In the genomic region with DNA sequence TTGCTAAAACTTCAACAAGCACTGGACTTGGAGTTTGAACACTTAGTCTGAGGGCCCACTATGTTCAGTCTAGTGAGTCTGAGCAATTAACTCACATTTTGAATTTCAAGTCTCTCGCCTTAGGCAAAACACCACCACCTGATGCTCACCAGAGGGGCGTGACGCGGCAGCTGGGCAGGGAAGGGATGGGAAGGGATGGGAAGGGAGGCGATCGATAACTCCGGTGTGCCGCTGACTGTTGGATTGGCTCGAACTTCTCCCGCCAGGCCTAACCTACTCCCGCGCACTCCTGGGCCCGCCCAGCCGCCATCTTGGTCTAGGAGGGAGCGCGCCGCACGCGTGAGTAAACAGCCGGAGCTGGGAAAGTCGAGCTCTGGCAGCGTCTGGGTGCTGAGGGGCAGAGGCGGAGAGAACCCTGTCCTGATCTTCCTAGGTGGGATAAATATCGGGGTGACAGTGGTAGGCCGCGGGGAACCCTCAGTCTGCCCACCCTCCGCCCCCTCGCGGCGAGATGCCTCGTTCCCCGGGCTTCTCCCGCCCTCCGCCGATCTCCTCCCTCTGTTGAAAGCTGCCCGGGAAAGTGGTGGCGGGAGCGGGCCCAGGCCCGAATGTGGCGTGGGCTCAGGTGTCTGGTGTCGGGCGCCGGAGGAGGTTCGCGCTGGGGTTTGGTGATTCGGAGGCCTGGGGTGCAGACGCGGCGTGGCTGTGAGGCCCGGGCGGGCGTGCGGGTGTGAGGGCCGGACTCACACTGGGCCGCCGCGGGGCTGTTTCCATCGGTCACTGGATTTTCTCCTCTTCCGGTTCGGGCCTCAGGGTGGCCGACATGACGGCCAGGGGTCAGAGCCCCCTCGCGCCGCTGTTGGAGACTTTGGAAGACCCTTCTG, we compare ENCODE assay signal across 1 cellular context.
TF ChIP-seq lines count a peak whose summit lies in the region.

A gene with protein sequence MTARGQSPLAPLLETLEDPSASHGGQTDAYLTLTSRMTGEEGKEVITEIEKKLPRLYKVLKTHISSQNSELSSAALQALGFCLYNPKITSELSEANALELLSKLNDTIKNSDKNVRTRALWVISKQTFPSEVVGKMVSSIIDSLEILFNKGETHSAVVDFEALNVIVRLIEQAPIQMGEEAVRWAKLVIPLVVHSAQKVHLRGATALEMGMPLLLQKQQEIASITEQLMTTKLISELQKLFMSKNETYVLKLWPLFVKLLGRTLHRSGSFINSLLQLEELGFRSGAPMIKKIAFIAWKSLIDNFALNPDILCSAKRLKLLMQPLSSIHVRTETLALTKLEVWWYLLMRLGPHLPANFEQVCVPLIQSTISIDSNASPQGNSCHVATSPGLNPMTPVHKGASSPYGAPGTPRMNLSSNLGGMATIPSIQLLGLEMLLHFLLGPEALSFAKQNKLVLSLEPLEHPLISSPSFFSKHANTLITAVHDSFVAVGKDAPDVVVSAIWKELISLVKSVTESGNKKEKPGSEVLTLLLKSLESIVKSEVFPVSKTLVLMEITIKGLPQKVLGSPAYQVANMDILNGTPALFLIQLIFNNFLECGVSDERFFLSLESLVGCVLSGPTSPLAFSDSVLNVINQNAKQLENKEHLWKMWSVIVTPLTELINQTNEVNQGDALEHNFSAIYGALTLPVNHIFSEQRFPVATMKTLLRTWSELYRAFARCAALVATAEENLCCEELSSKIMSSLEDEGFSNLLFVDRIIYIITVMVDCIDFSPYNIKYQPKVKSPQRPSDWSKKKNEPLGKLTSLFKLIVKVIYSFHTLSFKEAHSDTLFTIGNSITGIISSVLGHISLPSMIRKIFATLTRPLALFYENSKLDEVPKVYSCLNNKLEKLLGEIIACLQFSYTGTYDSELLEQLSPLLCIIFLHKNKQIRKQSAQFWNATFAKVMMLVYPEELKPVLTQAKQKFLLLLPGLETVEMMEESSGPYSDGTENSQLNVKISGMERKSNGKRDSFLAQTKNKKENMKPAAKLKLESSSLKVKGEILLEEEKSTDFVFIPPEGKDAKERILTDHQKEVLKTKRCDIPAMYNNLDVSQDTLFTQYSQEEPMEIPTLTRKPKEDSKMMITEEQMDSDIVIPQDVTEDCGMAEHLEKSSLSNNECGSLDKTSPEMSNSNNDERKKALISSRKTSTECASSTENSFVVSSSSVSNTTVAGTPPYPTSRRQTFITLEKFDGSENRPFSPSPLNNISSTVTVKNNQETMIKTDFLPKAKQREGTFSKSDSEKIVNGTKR (N-terminal part only) (plus strand): TSS at position 302 of the 884 bp plus-strand sequence. CDS start 522 bp downstream, at position 824.

TF ChIP-seq in HepG2, 621 proteins besides CTCF, POLR2A, EP300 and RAD21 (continued from another document and continues in another):
- TF ChIP-seq, protein P1, sequence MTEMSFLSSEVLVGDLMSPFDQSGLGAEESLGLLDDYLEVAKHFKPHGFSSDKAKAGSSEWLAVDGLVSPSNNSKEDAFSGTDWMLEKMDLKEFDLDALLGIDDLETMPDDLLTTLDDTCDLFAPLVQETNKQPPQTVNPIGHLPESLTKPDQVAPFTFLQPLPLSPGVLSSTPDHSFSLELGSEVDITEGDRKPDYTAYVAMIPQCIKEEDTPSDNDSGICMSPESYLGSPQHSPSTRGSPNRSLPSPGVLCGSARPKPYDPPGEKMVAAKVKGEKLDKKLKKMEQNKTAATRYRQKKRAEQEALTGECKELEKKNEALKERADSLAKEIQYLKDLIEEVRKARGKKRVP (CRISPR knock-in tag; IDR thresholded peaks at IDR 0.05) = peak in 1 of 2 experiments; percentile 58; a peak in 1 of 4 replicates
- TF ChIP-seq SMARCE1 (IDR thresholded peaks at IDR 0.05; ENCODE audit: borderline replicate concordance) (no peak), SATB2 (CRISPR knock-in tag; IDR thresholded peaks at IDR 0.05) (no peak; the same call in 1 of the 2 replicates), HMG20A (CRISPR knock-in tag; IDR thresholded peaks at IDR 0.05; ENCODE audit: borderline replicate concordance) (no peak), EED (CRISPR knock-in tag; IDR thresholded peaks at IDR 0.05) (peak; percentile 76; the same call in 1 of the 2 replicates), SMC3 (IDR thresholded peaks at IDR 0.05; ENCODE audit: low read length) (no peak), SALL1 (CRISPR knock-in tag; IDR thresholded peaks at IDR 0.05) (peak; percentile 96), ZNF160 (CRISPR knock-in tag; IDR thresholded peaks at IDR 0.05) (peak; percentile 79), GZF1 (CRISPR knock-in tag; IDR thresholded peaks at IDR 0.05) (no peak; the same call in 1 of the 2 replicates), PCBP2 (optimal IDR thresholded peaks at IDR 0.05; ENCODE audit: low read depth, low read length, poor library complexity, severe bottlenecking) (no peak), MED13 (CRISPR knock-in tag; IDR thresholded peaks at IDR 0.05) (no peak), ESRRA (CRISPR knock-in tag; IDR thresholded peaks at IDR 0.05; ENCODE audit: low read depth) (peak; percentile 71; the same call in 1 of the 2 replicates), RELA (CRISPR knock-in tag; IDR thresholded peaks at IDR 0.05) (no peak; the same call in 1 of the 2 replicates), SP5 (CRISPR knock-in tag; IDR thresholded peaks at IDR 0.05; ENCODE audit: borderline replicate concordance, low read depth) (peak; percentile 70; the same call in 1 of the 2 replicates), ZNF816 (CRISPR knock-in tag; IDR thresholded peaks at IDR 0.05; ENCODE audit: borderline replicate concordance) (peak; percentile 69; the same call in 1 of the 2 replicates), HMG20B (CRISPR knock-in tag; conservative IDR thresholded peaks at IDR 0.05) (peak; percentile 35; the same call in 1 of the 2 replicates), RXRB (CRISPR knock-in tag; IDR thresholded peaks at IDR 0.05; ENCODE audit: borderline replicate concordance) (peak; percentile 58), TCF7 (IDR thresholded peaks at IDR 0.05; ENCODE audit: low read depth) (no peak), CCDC6 (CRISPR knock-in tag; IDR thresholded peaks at IDR 0.05) (peak; percentile 79; the same call in 1 of the 2 replicates), NR2F6 (IDR thresholded peaks at IDR 0.05) (no peak), NR2F6 (CRISPR knock-in tag; IDR thresholded peaks at IDR 0.05) (no peak)
- TF ChIP-seq, protein P2, sequence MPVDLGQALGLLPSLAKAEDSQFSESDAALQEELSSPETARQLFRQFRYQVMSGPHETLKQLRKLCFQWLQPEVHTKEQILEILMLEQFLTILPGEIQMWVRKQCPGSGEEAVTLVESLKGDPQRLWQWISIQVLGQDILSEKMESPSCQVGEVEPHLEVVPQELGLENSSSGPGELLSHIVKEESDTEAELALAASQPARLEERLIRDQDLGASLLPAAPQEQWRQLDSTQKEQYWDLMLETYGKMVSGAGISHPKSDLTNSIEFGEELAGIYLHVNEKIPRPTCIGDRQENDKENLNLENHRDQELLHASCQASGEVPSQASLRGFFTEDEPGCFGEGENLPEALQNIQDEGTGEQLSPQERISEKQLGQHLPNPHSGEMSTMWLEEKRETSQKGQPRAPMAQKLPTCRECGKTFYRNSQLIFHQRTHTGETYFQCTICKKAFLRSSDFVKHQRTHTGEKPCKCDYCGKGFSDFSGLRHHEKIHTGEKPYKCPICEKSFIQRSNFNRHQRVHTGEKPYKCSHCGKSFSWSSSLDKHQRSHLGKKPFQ (CRISPR knock-in tag; IDR thresholded peaks at IDR 0.05; ENCODE audit: insufficient replicate concordance) = peak; percentile 86
- TF ChIP-seq, protein P3, sequence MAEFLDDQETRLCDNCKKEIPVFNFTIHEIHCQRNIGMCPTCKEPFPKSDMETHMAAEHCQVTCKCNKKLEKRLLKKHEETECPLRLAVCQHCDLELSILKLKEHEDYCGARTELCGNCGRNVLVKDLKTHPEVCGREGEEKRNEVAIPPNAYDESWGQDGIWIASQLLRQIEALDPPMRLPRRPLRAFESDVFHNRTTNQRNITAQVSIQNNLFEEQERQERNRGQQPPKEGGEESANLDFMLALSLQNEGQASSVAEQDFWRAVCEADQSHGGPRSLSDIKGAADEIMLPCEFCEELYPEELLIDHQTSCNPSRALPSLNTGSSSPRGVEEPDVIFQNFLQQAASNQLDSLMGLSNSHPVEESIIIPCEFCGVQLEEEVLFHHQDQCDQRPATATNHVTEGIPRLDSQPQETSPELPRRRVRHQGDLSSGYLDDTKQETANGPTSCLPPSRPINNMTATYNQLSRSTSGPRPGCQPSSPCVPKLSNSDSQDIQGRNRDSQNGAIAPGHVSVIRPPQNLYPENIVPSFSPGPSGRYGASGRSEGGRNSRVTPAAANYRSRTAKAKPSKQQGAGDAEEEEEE (CRISPR knock-in tag; IDR thresholded peaks at IDR 0.05; ENCODE audit: borderline replicate concordance) = peak; percentile 80; the same call in 1 of the 2 replicates
- TF ChIP-seq, protein P4, sequence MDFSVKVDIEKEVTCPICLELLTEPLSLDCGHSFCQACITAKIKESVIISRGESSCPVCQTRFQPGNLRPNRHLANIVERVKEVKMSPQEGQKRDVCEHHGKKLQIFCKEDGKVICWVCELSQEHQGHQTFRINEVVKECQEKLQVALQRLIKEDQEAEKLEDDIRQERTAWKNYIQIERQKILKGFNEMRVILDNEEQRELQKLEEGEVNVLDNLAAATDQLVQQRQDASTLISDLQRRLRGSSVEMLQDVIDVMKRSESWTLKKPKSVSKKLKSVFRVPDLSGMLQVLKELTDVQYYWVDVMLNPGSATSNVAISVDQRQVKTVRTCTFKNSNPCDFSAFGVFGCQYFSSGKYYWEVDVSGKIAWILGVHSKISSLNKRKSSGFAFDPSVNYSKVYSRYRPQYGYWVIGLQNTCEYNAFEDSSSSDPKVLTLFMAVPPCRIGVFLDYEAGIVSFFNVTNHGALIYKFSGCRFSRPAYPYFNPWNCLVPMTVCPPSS (IDR thresholded peaks at IDR 0.05) = no peak
- TF ChIP-seq, protein P5, sequence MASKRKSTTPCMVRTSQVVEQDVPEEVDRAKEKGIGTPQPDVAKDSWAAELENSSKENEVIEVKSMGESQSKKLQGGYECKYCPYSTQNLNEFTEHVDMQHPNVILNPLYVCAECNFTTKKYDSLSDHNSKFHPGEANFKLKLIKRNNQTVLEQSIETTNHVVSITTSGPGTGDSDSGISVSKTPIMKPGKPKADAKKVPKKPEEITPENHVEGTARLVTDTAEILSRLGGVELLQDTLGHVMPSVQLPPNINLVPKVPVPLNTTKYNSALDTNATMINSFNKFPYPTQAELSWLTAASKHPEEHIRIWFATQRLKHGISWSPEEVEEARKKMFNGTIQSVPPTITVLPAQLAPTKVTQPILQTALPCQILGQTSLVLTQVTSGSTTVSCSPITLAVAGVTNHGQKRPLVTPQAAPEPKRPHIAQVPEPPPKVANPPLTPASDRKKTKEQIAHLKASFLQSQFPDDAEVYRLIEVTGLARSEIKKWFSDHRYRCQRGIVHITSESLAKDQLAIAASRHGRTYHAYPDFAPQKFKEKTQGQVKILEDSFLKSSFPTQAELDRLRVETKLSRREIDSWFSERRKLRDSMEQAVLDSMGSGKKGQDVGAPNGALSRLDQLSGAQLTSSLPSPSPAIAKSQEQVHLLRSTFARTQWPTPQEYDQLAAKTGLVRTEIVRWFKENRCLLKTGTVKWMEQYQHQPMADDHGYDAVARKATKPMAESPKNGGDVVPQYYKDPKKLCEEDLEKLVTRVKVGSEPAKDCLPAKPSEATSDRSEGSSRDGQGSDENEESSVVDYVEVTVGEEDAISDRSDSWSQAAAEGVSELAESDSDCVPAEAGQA (IDR thresholded peaks at IDR 0.05; ENCODE audit: low read depth) = peak; percentile 97
- TF ChIP-seq, protein P5 (CRISPR knock-in tag; IDR thresholded peaks at IDR 0.05; ENCODE audit: borderline replicate concordance) = no peak; the same call in 1 of the 2 replicates
- TF ChIP-seq, protein P6, sequence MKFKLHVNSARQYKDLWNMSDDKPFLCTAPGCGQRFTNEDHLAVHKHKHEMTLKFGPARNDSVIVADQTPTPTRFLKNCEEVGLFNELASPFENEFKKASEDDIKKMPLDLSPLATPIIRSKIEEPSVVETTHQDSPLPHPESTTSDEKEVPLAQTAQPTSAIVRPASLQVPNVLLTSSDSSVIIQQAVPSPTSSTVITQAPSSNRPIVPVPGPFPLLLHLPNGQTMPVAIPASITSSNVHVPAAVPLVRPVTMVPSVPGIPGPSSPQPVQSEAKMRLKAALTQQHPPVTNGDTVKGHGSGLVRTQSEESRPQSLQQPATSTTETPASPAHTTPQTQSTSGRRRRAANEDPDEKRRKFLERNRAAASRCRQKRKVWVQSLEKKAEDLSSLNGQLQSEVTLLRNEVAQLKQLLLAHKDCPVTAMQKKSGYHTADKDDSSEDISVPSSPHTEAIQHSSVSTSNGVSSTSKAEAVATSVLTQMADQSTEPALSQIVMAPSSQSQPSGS (CRISPR knock-in tag; IDR thresholded peaks at IDR 0.05) = peak; percentile 61; the same call in 1 of the 2 replicates
- TF ChIP-seq, protein P7, sequence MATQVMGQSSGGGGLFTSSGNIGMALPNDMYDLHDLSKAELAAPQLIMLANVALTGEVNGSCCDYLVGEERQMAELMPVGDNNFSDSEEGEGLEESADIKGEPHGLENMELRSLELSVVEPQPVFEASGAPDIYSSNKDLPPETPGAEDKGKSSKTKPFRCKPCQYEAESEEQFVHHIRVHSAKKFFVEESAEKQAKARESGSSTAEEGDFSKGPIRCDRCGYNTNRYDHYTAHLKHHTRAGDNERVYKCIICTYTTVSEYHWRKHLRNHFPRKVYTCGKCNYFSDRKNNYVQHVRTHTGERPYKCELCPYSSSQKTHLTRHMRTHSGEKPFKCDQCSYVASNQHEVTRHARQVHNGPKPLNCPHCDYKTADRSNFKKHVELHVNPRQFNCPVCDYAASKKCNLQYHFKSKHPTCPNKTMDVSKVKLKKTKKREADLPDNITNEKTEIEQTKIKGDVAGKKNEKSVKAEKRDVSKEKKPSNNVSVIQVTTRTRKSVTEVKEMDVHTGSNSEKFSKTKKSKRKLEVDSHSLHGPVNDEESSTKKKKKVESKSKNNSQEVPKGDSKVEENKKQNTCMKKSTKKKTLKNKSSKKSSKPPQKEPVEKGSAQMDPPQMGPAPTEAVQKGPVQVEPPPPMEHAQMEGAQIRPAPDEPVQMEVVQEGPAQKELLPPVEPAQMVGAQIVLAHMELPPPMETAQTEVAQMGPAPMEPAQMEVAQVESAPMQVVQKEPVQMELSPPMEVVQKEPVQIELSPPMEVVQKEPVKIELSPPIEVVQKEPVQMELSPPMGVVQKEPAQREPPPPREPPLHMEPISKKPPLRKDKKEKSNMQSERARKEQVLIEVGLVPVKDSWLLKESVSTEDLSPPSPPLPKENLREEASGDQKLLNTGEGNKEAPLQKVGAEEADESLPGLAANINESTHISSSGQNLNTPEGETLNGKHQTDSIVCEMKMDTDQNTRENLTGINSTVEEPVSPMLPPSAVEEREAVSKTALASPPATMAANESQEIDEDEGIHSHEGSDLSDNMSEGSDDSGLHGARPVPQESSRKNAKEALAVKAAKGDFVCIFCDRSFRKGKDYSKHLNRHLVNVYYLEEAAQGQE (IDR thresholded peaks at IDR 0.05; ENCODE audit: borderline replicate concordance in 1 of 2, low read depth in 1 of 2, low read length in 2 of 2) = peak in 1 of 2 experiments; percentile 57; a peak in 1 of 4 replicates
